Comparison of ENCODE assay signal across 8 cellular contexts in genomic region chr3:98900265-98901031, GRCh38. TPM values are rescaled to one million over a fixed set of nuclear protein-coding genes. Genes with fewer than 3 reads are reported as not detected.
DNase-seq lines count a peak whose midpoint lies in the region; ATAC-seq and TF ChIP-seq lines count a peak whose summit lies in the region.

No MANE protein-coding gene starts in this region.

- ATAC-seq in activated CD4-positive, alpha-beta T cell treated with anti-CD3 and anti-CD28 coated beads for 36 hours = no peak
- ATAC-seq in activated CD8-positive, alpha-beta T cell treated with anti-CD3 and anti-CD28 coated beads for 36 hours = no peak
- ATAC-seq in HG03354 (IDR thresholded peaks at IDR 0.05; ENCODE audit: poor library complexity, severe bottlenecking, unreplicated experiment) (no peak), HG03039 (IDR thresholded peaks at IDR 0.05; ENCODE audit: unreplicated experiment) (no peak), GM18520 (IDR thresholded peaks at IDR 0.05; ENCODE audit: unreplicated experiment) (no peak)

- H3K9me3 Mint-ChIP-seq in activated CD4-positive, alpha-beta T cell treated with anti-CD3 and anti-CD28 coated beads for 36 hours (ENCODE audit: low read depth) = no peaks in the 10 kb centered on the region
- no peaks in the 10 kb centered on the region for H3K9me3 Mint-ChIP-seq in activated CD8-positive, alpha-beta T cell treated with anti-CD3 and anti-CD28 coated beads for 36 hours

- intact Hi-C loops in activated CD4-positive, alpha-beta T cell treated with anti-CD3 and anti-CD28 coated beads for 36 hours (cut with DNase I, micrococcal nuclease) = loop anchor here (1.0 to 5.0 kb wide), 10 partner anchors 168 to 1502 kb away; partner anchors contain the start of genes CMSS1 (in 2 of the 2), CPOX (in 1 of the 2), GABRR3 (in 1 of the 2) and LNP1 (in 1 of the 2)
- intact Hi-C loops in activated CD8-positive, alpha-beta T cell treated with anti-CD3 and anti-CD28 coated beads for 36 hours (cut with micrococcal nuclease) = no loop called here
- intact Hi-C loops in testis (cut with DNase I; ENCODE audit: low total_unique reads) = no loop called here

- 3 to 5% methylated on average over 17 of the region's 17 CpGs for WGBS in testis, 2 donors

- H3K4me1 ChIP-seq in iPS-20b (ENCODE audit: insufficient read depth, low read length) (peaks cover 14% of the 10 kb centered on the region), testis (no peaks in the 10 kb centered on the region)

- POLR2A ChIA-PET in activated CD4-positive, alpha-beta T cell treated with anti-CD3 and anti-CD28 coated beads for 36 hours (lab: Charles Lee) = no interaction called here
- POLR2A ChIA-PET in activated CD8-positive, alpha-beta T cell treated with anti-CD3 and anti-CD28 coated beads for 36 hours (lab: Charles Lee) = no interaction called here

- no peaks in the 10 kb centered on the region for H3K36me3 Mint-ChIP-seq in activated CD4-positive, alpha-beta T cell treated with anti-CD3 and anti-CD28 coated beads for 36 hours (ENCODE audit: low read depth)
- H3K36me3 Mint-ChIP-seq in activated CD8-positive, alpha-beta T cell treated with anti-CD3 and anti-CD28 coated beads for 36 hours (ENCODE audit: low read depth) = no peaks in the 10 kb centered on the region

- peak overlapping the region; percentile 31 for H3K27ac Mint-ChIP-seq in activated CD4-positive, alpha-beta T cell treated with anti-CD3 and anti-CD28 coated beads for 36 hours
- H3K27ac Mint-ChIP-seq in activated CD8-positive, alpha-beta T cell treated with anti-CD3 and anti-CD28 coated beads for 36 hours = peak overlapping the region; percentile 8

- peak overlapping the region; percentile 84 for H3K9ac ChIP-seq in iPS-20b (ENCODE audit: low read depth, low read length)

- H3K4me3 Mint-ChIP-seq in activated CD4-positive, alpha-beta T cell treated with anti-CD3 and anti-CD28 coated beads for 36 hours = peak overlapping the region; percentile 80
- peak overlapping the region; percentile 84 for H3K4me3 Mint-ChIP-seq in activated CD8-positive, alpha-beta T cell treated with anti-CD3 and anti-CD28 coated beads for 36 hours

- H3K27ac ChIP-seq in iPS-20b (ENCODE audit: low read length) = peak overlapping the region; percentile 45
- H3K27ac ChIP-seq in testis = peak overlapping the region; percentile 86 to 94

- H3K9me3 ChIP-seq in iPS-20b (ENCODE audit: insufficient read depth, low read depth, low read length) (no peaks in the 10 kb centered on the region), testis (no peaks in the 10 kb centered on the region)

- no peak for TF ChIP-seq POLR2A in testis (IDR thresholded peaks at IDR 0.05)

- peaks cover 16% of the 10 kb centered on the region for H3K4me1 Mint-ChIP-seq in activated CD4-positive, alpha-beta T cell treated with anti-CD3 and anti-CD28 coated beads for 36 hours
- peaks cover 11% of the 10 kb centered on the region for H3K4me1 Mint-ChIP-seq in activated CD8-positive, alpha-beta T cell treated with anti-CD3 and anti-CD28 coated beads for 36 hours (ENCODE audit: low read depth)

- H3K27me3 Mint-ChIP-seq in activated CD4-positive, alpha-beta T cell treated with anti-CD3 and anti-CD28 coated beads for 36 hours = peaks cover 2% of the 10 kb centered on the region
- H3K27me3 Mint-ChIP-seq in activated CD8-positive, alpha-beta T cell treated with anti-CD3 and anti-CD28 coated beads for 36 hours = peaks cover 16% of the 10 kb centered on the region

- TF ChIP-seq CTCF in activated CD8-positive, alpha-beta T cell treated with anti-CD3 and anti-CD28 coated beads for 36 hours (IDR thresholded peaks at IDR 0.05) = no peak
- TF ChIP-seq CTCF in testis (IDR thresholded peaks at IDR 0.05) = no peak

- H3K4me3 ChIP-seq in iPS-20b (ENCODE audit: low read length) = peak overlapping the region; percentile 94
- peak overlapping the region; percentile 91 to 92 for H3K4me3 ChIP-seq in testis

- H3K36me3 ChIP-seq in iPS-20b (ENCODE audit: insufficient read depth, low read depth, low read length) (no peaks in the 10 kb centered on the region), testis (ENCODE audit: low read depth, missing control alignments) (no peaks in the 10 kb centered on the region)

- H3K27me3 ChIP-seq in iPS-20b (ENCODE audit: insufficient read depth, low read length) = no peaks in the 10 kb centered on the region
- no peaks in the 10 kb centered on the region for H3K27me3 ChIP-seq in testis

- CTCF ChIA-PET in activated CD4-positive, alpha-beta T cell treated with anti-CD3 and anti-CD28 coated beads for 36 hours (lab: Charles Lee) = no interaction called here
- CTCF ChIA-PET in activated CD8-positive, alpha-beta T cell treated with anti-CD3 and anti-CD28 coated beads for 36 hours (lab: Charles Lee) = no interaction called here

- no peak for DNase-seq in activated CD4-positive, alpha-beta T cell treated with anti-CD3 and anti-CD28 coated beads for 36 hours
- DNase-seq in activated CD4-positive, alpha-beta T cell treated with anti-CD3 and anti-CD28 coated beads, Interleukin-2, amount 50 U/mL, for 1 hour = no peak
- DNase-seq in activated CD8-positive, alpha-beta T cell treated with anti-CD3 and anti-CD28 coated beads for 36 hours = no peak
- DNase-seq in testis = no peak

RNA-seq across cellular contexts. Expression of gene DCBLD2, which starts 1.0 kb away (rescaled TPM):
- total RNA-seq in activated CD4-positive, alpha-beta T cell treated with anti-CD3 and anti-CD28 coated beads for 36 hours = 1 to 10 TPM; 1.9 to 2.5 TPM
- total RNA-seq in activated CD8-positive, alpha-beta T cell treated with anti-CD3 and anti-CD28 coated beads for 36 hours = 1 to 10 TPM; 1.4 to 2.5 TPM
- 100 to 1,000 TPM; 161 to 211 TPM for total RNA-seq in testis
- polyA plus RNA-seq in testis (ENCODE audit: insufficient read depth, low read depth, low replicate concordance) = 48.5 TPM

Comparison
In these comparisons a context has a peak if more than half of its experiments do, and no peak if none do; other contexts are left out.
1. RNA of gene DCBLD2, which starts 1.0 kb away (total RNA-seq): 161 to 211 TPM in testis; 1.9 to 2.5 TPM in activated CD4-positive, alpha-beta T cell treated with anti-CD3 and anti-CD28 coated beads for 36 hours and 1.4 to 2.5 TPM in activated CD8-positive, alpha-beta T cell treated with anti-CD3 and anti-CD28 coated beads for 36 hours; every median in the first group is over 10 times any median in the second.
2. intact Hi-C loops: an anchor here in activated CD4-positive, alpha-beta T cell treated with anti-CD3 and anti-CD28 coated beads for 36 hours (1.0 to 5.0 kb wide); none called in activated CD8-positive, alpha-beta T cell treated with anti-CD3 and anti-CD28 coated beads for 36 hours and testis.